12 cellular contexts compared by ENCODE assay signal in the genomic region with DNA sequence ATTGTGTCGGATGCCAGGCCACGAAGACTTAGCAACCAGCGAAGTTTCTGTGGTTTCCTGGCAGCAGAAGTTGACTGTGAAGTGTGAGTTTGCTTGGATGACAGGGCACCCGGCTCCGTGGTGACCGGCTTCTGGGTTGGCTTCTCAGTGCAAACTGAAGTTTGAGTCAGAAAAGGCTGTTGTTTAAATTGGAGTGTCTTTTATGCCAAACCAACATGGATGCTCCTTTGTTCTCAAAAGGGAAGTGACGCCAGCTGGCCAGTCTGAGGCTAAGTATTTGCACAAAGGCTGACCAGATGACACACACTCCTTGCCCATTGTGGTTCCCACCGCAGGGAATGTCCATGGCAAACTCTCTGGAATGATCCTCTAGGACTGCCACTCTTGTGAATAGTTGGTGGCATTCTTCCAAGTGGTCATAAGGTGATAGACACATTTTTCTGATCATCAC.
DNase-seq lines count a peak whose midpoint lies in the region; TF ChIP-seq lines count a peak whose summit lies in the region.
"Had no signal": no experiment of that assay in that cellular context is flagged by ENCODE, and none has a peak within 500 bp of the region (broad histone marks: within the 10 kb centered on the region; RNA-seq: fewer than 3 reads in every experiment).

No MANE protein-coding gene starts in this region.

- DNase-seq in C1 segment of cervical spinal cord (lab: John Stamatoyannopoulos, UW) = peak in 9 of 14 donors; percentile 5 to 79 (median 60)
- DNase-seq in LHCN-M2 (ENCODE audit: low read depth) = peak; percentile 46
- peak; percentile 79 for DNase-seq in astrocyte of the cerebellum (ENCODE audit: low read depth)
- DNase-seq in activated effector memory CD4-positive, alpha-beta T cell treated with anti-CD3 and anti-CD28 coated beads, Interleukin-2, amount 50 U/mL, for 16 hours = no peak
- no peak for DNase-seq in NCI-H524 treated with DMSO at 0.1 percent for 48 hours (lab: John Stamatoyannopoulos, UW)
- no peak for DNase-seq in erythroblast (lab: John Stamatoyannopoulos, UW)
- DNase-seq in SHP77 (lab: John Stamatoyannopoulos, UW) = no peak
- DNase-seq: activated effector memory CD4-positive, alpha-beta T cell treated with Interleukin-2 at 50 U/mL for 16 hours; mammary epithelial cell; NCI-H2081 treated with DMSO at 0.1 percent for 48 hours; retina had no signal

- 94 to 96% methylated on average over 6 to 8 of the region's 8 CpGs for WGBS in mesodermal cell (ENCODE audit: insufficient coverage in 2 of 2), 2 experiments

- H3K36me3 ChIP-seq in mesodermal cell (ENCODE audit: control insufficient read depth, insufficient read depth, low read length) = no peaks in the 10 kb centered on the region

- H3K4me3 ChIP-seq in astrocyte of the cerebellum (ENCODE audit: low read depth, low read length) (no peak overlapping the region), mesodermal cell (ENCODE audit: extremely low read depth, insufficient read depth, low read length, poor library complexity, severe bottlenecking) (no peak overlapping the region)

- no peak for TF ChIP-seq CTCF in astrocyte of the cerebellum (IDR thresholded peaks at IDR 0.05; ENCODE audit: low read depth, low read length, missing control alignments)

- H3K9me3 ChIP-seq in mesodermal cell (ENCODE audit: control insufficient read depth, low read length) = no peaks in the 10 kb centered on the region

- no peaks in the 10 kb centered on the region for H3K4me1 ChIP-seq in mesodermal cell (ENCODE audit: control insufficient read depth, insufficient read depth, low read length, poor library complexity, severe bottlenecking)

- no peak for TF ChIP-seq POLR2A in erythroblast (IDR thresholded peaks at IDR 0.05; ENCODE audit: low read length)

- in situ Hi-C loops in astrocyte of the cerebellum (cut with HindIII; ENCODE audit: low sequenced_read_pairs) = no loop called here

- H3K27ac ChIP-seq in mesodermal cell (ENCODE audit: low read depth, low read length, severe bottlenecking) = peak overlapping the region; percentile 23

Comparison
In these comparisons a context has a peak if more than half of its experiments do, and no peak if none do; other contexts are left out.
1. DNase-seq: peak in C1 segment of cervical spinal cord (9 of 14), LHCN-M2 (single experiment) and astrocyte of the cerebellum (single experiment); none in activated effector memory CD4-positive, alpha-beta T cell treated with anti-CD3 and anti-CD28 coated beads, Interleukin-2, amount 50 U/mL, for 16 hours (single experiment), NCI-H524 treated with DMSO at 0.1 percent for 48 hours (single experiment), erythroblast (0 of 2) and SHP77 (0 of 2).